In genomic region chr20:49770634-49771033, GRCh38 we compare ENCODE assay signal across 18 cellular contexts.
"Had no signal": no experiment of that assay in that cellular context is flagged by ENCODE, and none has a peak within 500 bp of the region (broad histone marks: within the 10 kb centered on the region; RNA-seq: fewer than 3 reads in every experiment).

No MANE protein-coding gene starts in this region.

- H3K4me3 ChIP-seq: psoas muscle had no signal

- ATAC-seq: activated CD4-positive, alpha-beta T cell treated with anti-CD3 and anti-CD28 coated beads for 36 hours; activated naive CD4-positive, alpha-beta T cell treated with anti-CD3 and anti-CD28 coated beads, Interleukin-2, amount 50 U/mL, for 72 hours; activated T-cell treated with anti-CD3 and anti-CD28 coated beads, Interleukin-2, amount 50 U/mL, for 4 hours; foreskin keratinocyte; left ventricle myocardium superior; natural killer cell treated with Interleukin-12 subunit alpha and Interleukin-12 subunit beta and Interleukin-15 and Interleukin-18, amount 100 ng/mL, for 72 hours; psoas muscle; sciatic nerve; stimulated activated naive CD8-positive, alpha-beta T cell treated with anti-CD3 and anti-CD28 coated beads, Interleukin-15, amount 100 ng/mL, for 72 hours; T-helper 17 cell had no signal

- H3K9me3 Mint-ChIP-seq: activated CD4-positive, alpha-beta memory T cell treated with anti-CD3 and anti-CD28 coated beads for 36 hours; activated T-cell treated with anti-CD3 and anti-CD28 coated beads, Interleukin-2, amount 50 U/mL, for 4 hours; natural killer cell treated with Interleukin-12 subunit alpha and Interleukin-12 subunit beta and Interleukin-15 and Interleukin-18, amount 100 ng/mL, for 72 hours; stimulated activated naive CD8-positive, alpha-beta T cell treated with anti-CD3 and anti-CD28 coated beads, Interleukin-15, amount 100 ng/mL, for 72 hours had no signal

- H3K36me3 ChIP-seq: WERI-Rb-1 had no signal

- DNase-seq: activated CD4-positive, alpha-beta memory T cell treated with anti-CD3 and anti-CD28 coated beads for 36 hours; activated CD4-positive, alpha-beta T cell treated with anti-CD3 and anti-CD28 coated beads for 36 hours; activated effector memory CD4-positive, alpha-beta T cell treated with Interleukin-2 at 50 U/mL for 16 hours; activated T-cell treated with anti-CD3 and anti-CD28 coated beads, Interleukin-2, amount 50 U/mL, for 4 hours; amygdala; effector CD8-positive, alpha-beta T cell; foreskin keratinocyte; left ventricle myocardium superior; psoas muscle; stimulated activated naive CD8-positive, alpha-beta T cell treated with anti-CD3 and anti-CD28 coated beads, Interleukin-15, amount 100 ng/mL, for 72 hours; T-helper 17 cell; WERI-Rb-1 had no signal

- H3K9me3 ChIP-seq: psoas muscle had no signal

- H3K4me3 Mint-ChIP-seq: activated CD4-positive, alpha-beta memory T cell treated with anti-CD3 and anti-CD28 coated beads for 36 hours; activated CD4-positive, alpha-beta T cell treated with anti-CD3 and anti-CD28 coated beads for 36 hours; activated T-cell treated with anti-CD3 and anti-CD28 coated beads, Interleukin-2, amount 50 U/mL, for 4 hours; brain; natural killer cell treated with Interleukin-12 subunit alpha and Interleukin-12 subunit beta and Interleukin-15 and Interleukin-18, amount 100 ng/mL, for 72 hours; stimulated activated naive CD8-positive, alpha-beta T cell treated with anti-CD3 and anti-CD28 coated beads, Interleukin-15, amount 100 ng/mL, for 72 hours; T-helper 17 cell had no signal

- H3K27me3 Mint-ChIP-seq: brain had no signal

- H3K27ac Mint-ChIP-seq: activated CD4-positive, alpha-beta memory T cell treated with anti-CD3 and anti-CD28 coated beads for 36 hours; activated CD4-positive, alpha-beta T cell treated with anti-CD3 and anti-CD28 coated beads for 36 hours; activated naive CD4-positive, alpha-beta T cell treated with anti-CD3 and anti-CD28 coated beads, Interleukin-2, amount 50 U/mL, for 72 hours; stimulated activated naive CD8-positive, alpha-beta T cell treated with anti-CD3 and anti-CD28 coated beads, Interleukin-15, amount 100 ng/mL, for 72 hours; T-helper 17 cell had no signal

- H3K36me3 Mint-ChIP-seq: activated CD4-positive, alpha-beta memory T cell treated with anti-CD3 and anti-CD28 coated beads for 36 hours; activated naive CD4-positive, alpha-beta T cell treated with anti-CD3 and anti-CD28 coated beads, Interleukin-2, amount 50 U/mL, for 72 hours; brain; natural killer cell treated with Interleukin-12 subunit alpha and Interleukin-12 subunit beta and Interleukin-15 and Interleukin-18, amount 100 ng/mL, for 72 hours had no signal

- H3K27ac ChIP-seq: foreskin keratinocyte, psoas muscle, WERI-Rb-1 had no signal

- FAIRE-seq: endothelial cell of umbilical vein, urothelium cell line had no signal
